In the genomic region with DNA sequence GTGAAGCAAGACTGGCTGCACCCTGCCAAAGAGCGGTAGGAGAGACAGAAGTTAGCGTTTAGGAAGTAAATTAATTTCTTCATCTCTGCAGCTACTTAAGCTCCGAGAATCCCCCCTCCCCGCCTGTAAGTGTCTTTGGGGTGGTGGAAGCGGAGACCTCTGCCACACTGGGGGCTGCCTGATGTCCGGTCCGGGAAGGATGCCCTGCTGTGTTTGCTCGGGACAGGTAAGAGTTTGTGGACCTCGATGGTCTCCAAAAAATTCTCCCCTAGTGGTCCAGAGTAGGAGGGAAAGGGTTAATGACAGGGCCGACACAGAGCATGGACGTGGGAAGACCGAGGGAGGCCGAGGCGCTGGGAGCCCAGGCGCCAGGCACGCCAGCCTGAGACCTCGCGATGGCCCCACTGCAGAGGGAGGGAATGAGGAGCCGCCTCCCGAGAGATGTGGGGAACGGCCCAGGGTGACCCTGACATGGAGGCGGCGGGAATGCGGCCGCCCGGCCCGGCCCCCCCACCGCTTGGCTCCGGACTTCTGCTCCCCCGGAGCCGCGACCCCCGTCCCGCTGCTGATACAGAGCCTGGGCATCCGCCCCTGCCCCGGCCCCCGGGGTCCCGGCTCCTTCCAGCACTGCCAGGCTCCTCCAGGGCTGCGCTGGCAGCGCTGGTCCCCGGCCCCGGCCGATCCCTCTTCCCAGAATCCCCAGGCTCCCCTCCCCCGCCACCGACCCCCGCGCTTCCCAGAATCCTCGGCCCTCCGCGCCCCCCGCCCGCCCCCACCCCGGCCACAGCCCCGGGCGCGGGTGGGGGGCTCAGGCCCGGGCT, we compare ENCODE assay signal across 1 cellular context.
TF ChIP-seq lines count a peak whose summit lies in the region.

No MANE protein-coding gene starts in this region.

TF ChIP-seq in HepG2, 621 proteins besides CTCF, POLR2A, EP300 and RAD21 (continued from another document):
- TF ChIP-seq, protein P1, sequence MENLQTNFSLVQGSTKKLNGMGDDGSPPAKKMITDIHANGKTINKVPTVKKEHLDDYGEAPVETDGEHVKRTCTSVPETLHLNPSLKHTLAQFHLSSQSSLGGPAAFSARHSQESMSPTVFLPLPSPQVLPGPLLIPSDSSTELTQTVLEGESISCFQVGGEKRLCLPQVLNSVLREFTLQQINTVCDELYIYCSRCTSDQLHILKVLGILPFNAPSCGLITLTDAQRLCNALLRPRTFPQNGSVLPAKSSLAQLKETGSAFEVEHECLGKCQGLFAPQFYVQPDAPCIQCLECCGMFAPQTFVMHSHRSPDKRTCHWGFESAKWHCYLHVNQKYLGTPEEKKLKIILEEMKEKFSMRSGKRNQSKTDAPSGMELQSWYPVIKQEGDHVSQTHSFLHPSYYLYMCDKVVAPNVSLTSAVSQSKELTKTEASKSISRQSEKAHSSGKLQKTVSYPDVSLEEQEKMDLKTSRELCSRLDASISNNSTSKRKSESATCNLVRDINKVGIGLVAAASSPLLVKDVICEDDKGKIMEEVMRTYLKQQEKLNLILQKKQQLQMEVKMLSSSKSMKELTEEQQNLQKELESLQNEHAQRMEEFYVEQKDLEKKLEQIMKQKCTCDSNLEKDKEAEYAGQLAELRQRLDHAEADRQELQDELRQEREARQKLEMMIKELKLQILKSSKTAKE (CRISPR knock-in tag; IDR thresholded peaks at IDR 0.05; ENCODE audit: borderline replicate concordance): peak; percentile 2; the same call in 1 of the 2 replicates
- peak; percentile 34; the same call in 1 of the 2 replicates for TF ChIP-seq YEATS2 (CRISPR knock-in tag; IDR thresholded peaks at IDR 0.05; ENCODE audit: borderline replicate concordance)
- TF ChIP-seq NFRKB (IDR thresholded peaks at IDR 0.05): no peak
- TF ChIP-seq GRHL1 (CRISPR knock-in tag; conservative IDR thresholded peaks at IDR 0.05): no peak
- peak; percentile 42 for TF ChIP-seq SRSF1 (optimal IDR thresholded peaks at IDR 0.05; ENCODE audit: low read depth, low read length)
- TF ChIP-seq LRRFIP1 (CRISPR knock-in tag; conservative IDR thresholded peaks at IDR 0.05): no peak
- no peak for TF ChIP-seq ZFP62 (CRISPR knock-in tag; IDR thresholded peaks at IDR 0.05)
- TF ChIP-seq ARID2 (CRISPR knock-in tag; IDR thresholded peaks at IDR 0.05; ENCODE audit: borderline replicate concordance): no peak; the same call in 1 of the 2 replicates
- peak; percentile 55; the same call in 1 of the 2 replicates for TF ChIP-seq SNAI1 (CRISPR knock-in tag; IDR thresholded peaks at IDR 0.05; ENCODE audit: borderline replicate concordance)
- TF ChIP-seq LCORL (IDR thresholded peaks at IDR 0.05): no peak
- TF ChIP-seq LCORL (CRISPR knock-in tag; IDR thresholded peaks at IDR 0.05): peak; percentile 44; the same call in 1 of the 2 replicates
- 0 out of 2 replicates have a peak, but pooled peaks have one; percentile 24 for TF ChIP-seq HOXA3 (CRISPR knock-in tag; IDR thresholded peaks at IDR 0.05)
- no peak for TF ChIP-seq RFX3 (CRISPR knock-in tag; IDR thresholded peaks at IDR 0.05)
- no peak for TF ChIP-seq STAG1 (CRISPR knock-in tag; IDR thresholded peaks at IDR 0.05)
- peak; percentile 48; the same call in 1 of the 2 replicates for TF ChIP-seq TARDBP (CRISPR knock-in tag; IDR thresholded peaks at IDR 0.05)
- no peak for TF ChIP-seq UBTF (CRISPR knock-in tag; IDR thresholded peaks at IDR 0.05)
- TF ChIP-seq TFDP2 (CRISPR knock-in tag; IDR thresholded peaks at IDR 0.05): peak; percentile 40; the same call in 1 of the 2 replicates
- peak; percentile 52; the same call in 1 of the 2 replicates for TF ChIP-seq SIN3A (IDR thresholded peaks at IDR 0.05; ENCODE audit: borderline replicate concordance, low read depth, low read length)
- TF ChIP-seq SMC3 (IDR thresholded peaks at IDR 0.05; ENCODE audit: low read length): no peak
- TF ChIP-seq ZNF44 (CRISPR knock-in tag; IDR thresholded peaks at IDR 0.05): no peak
- peak; percentile 77 for TF ChIP-seq HNRNPK (IDR thresholded peaks at IDR 0.05; ENCODE audit: low read depth, low read length, poor library complexity, severe bottlenecking)
- no peak for TF ChIP-seq ZNF577 (CRISPR knock-in tag; IDR thresholded peaks at IDR 0.05; ENCODE audit: borderline replicate concordance, low read depth)
- no peak for TF ChIP-seq ATRX (CRISPR knock-in tag; IDR thresholded peaks at IDR 0.05; ENCODE audit: borderline replicate concordance)
- TF ChIP-seq, protein P2, sequence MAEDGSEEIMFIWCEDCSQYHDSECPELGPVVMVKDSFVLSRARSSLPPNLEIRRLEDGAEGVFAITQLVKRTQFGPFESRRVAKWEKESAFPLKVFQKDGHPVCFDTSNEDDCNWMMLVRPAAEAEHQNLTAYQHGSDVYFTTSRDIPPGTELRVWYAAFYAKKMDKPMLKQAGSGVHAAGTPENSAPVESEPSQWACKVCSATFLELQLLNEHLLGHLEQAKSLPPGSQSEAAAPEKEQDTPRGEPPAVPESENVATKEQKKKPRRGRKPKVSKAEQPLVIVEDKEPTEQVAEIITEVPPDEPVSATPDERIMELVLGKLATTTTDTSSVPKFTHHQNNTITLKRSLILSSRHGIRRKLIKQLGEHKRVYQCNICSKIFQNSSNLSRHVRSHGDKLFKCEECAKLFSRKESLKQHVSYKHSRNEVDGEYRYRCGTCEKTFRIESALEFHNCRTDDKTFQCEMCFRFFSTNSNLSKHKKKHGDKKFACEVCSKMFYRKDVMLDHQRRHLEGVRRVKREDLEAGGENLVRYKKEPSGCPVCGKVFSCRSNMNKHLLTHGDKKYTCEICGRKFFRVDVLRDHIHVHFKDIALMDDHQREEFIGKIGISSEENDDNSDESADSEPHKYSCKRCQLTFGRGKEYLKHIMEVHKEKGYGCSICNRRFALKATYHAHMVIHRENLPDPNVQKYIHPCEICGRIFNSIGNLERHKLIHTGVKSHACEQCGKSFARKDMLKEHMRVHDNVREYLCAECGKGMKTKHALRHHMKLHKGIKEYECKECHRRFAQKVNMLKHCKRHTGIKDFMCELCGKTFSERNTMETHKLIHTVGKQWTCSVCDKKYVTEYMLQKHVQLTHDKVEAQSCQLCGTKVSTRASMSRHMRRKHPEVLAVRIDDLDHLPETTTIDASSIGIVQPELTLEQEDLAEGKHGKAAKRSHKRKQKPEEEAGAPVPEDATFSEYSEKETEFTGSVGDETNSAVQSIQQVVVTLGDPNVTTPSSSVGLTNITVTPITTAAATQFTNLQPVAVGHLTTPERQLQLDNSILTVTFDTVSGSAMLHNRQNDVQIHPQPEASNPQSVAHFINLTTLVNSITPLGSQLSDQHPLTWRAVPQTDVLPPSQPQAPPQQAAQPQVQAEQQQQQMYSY (CRISPR knock-in tag; IDR thresholded peaks at IDR 0.05): no peak
- TF ChIP-seq ZNF773 (CRISPR knock-in tag; IDR thresholded peaks at IDR 0.05; ENCODE audit: borderline replicate concordance): peak; percentile 83; the same call in 1 of the 2 replicates
- TF ChIP-seq TEAD3 (CRISPR knock-in tag; optimal IDR thresholded peaks at IDR 0.05; ENCODE audit: borderline replicate concordance): peak; percentile 50
